Comparison of ENCODE assay signal across 1 cellular context in genomic region chr5:145938699-145939531, GRCh38.
TF ChIP-seq lines count a peak whose summit lies in the region.

No MANE protein-coding gene starts in this region.

TF ChIP-seq in GM23338, 12 proteins besides CTCF, POLR2A, EP300 and RAD21:
- TF ChIP-seq, protein P1, sequence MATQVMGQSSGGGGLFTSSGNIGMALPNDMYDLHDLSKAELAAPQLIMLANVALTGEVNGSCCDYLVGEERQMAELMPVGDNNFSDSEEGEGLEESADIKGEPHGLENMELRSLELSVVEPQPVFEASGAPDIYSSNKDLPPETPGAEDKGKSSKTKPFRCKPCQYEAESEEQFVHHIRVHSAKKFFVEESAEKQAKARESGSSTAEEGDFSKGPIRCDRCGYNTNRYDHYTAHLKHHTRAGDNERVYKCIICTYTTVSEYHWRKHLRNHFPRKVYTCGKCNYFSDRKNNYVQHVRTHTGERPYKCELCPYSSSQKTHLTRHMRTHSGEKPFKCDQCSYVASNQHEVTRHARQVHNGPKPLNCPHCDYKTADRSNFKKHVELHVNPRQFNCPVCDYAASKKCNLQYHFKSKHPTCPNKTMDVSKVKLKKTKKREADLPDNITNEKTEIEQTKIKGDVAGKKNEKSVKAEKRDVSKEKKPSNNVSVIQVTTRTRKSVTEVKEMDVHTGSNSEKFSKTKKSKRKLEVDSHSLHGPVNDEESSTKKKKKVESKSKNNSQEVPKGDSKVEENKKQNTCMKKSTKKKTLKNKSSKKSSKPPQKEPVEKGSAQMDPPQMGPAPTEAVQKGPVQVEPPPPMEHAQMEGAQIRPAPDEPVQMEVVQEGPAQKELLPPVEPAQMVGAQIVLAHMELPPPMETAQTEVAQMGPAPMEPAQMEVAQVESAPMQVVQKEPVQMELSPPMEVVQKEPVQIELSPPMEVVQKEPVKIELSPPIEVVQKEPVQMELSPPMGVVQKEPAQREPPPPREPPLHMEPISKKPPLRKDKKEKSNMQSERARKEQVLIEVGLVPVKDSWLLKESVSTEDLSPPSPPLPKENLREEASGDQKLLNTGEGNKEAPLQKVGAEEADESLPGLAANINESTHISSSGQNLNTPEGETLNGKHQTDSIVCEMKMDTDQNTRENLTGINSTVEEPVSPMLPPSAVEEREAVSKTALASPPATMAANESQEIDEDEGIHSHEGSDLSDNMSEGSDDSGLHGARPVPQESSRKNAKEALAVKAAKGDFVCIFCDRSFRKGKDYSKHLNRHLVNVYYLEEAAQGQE (IDR thresholded peaks at IDR 0.05; ENCODE audit: unreplicated experiment): no peak
